In genomic region chr6:39114707-39115599, GRCh38 we compare ENCODE assay signal across 8 cellular contexts. TPM values are rescaled to one million over a fixed set of nuclear protein-coding genes. Genes with fewer than 3 reads are reported as not detected.
A peak's percentile ranks its signal among the peaks of the same experiment; 100 is the strongest.
DNase-seq lines count a peak whose midpoint lies in the region; ATAC-seq, FAIRE-seq and TF ChIP-seq lines count a peak whose summit lies in the region.

A gene with protein sequence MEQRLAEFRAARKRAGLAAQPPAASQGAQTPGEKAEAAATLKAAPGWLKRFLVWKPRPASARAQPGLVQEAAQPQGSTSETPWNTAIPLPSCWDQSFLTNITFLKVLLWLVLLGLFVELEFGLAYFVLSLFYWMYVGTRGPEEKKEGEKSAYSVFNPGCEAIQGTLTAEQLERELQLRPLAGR (minus strand): TSS chr6:39115186. CDS start chr6:39115089, 97 bp downstream.

- H3K36me3 ChIP-seq in adipocyte (ENCODE audit: control insufficient read depth, insufficient read depth, low read length, severe bottlenecking) (peaks cover 8% of the 10 kb centered on the region), cardiac muscle cell (no peaks in the 10 kb centered on the region), parathyroid adenoma (ENCODE audit: control insufficient read depth, insufficient read depth, low read length) (no peaks in the 10 kb centered on the region), tibial artery (peaks cover 0 to 15% (median 10%) of the 10 kb centered on the region in 3 donors)

- H3K9ac ChIP-seq in adipocyte (ENCODE audit: low read length) (peak within 1 kb of the TSS; percentile 92), parathyroid adenoma (peak within 1 kb of the TSS; percentile 94)

- TF ChIP-seq POLR2A in GM12891 (IDR thresholded peaks at IDR 0.05; ENCODE audit: low read depth, low read length): no peak; the same call in 1 of the 2 replicates

- peak; percentile 92 for ATAC-seq in HG02763 (IDR thresholded peaks at IDR 0.05; ENCODE audit: unreplicated experiment)

- intact Hi-C loops in tibial artery (cut with DNase I; ENCODE audit: low total_unique reads): no loop called here

- H3K4me3 ChIP-seq in adipocyte (ENCODE audit: low read length) (peak within 1 kb of the TSS; percentile 85), cardiac muscle cell (peak within 1 kb of the TSS; percentile 55), parathyroid adenoma (ENCODE audit: low read depth, low read length) (peak within 1 kb of the TSS; percentile 81), tibial artery (peak within 1 kb of the TSS; percentile 75)

- H3K79me2 ChIP-seq in parathyroid adenoma: peaks cover under 1% of the 10 kb centered on the region

- DNase-seq in GM12891 (ENCODE audit: insufficient read length, low spot score) (peak; percentile 84), NCI-H1417 (lab: John Stamatoyannopoulos, UW) (peak; percentile 97), SW480 (ENCODE audit: low spot score) (peak; percentile 85), adipocyte (ENCODE audit: low read depth) (peak; percentile 97), cardiac muscle cell (ENCODE audit: low read depth in 1 of 2, low spot score in 1 of 2) (peak; percentile 97), tibial artery (peak; percentile 89 to 94)

- H3K4me2 ChIP-seq in parathyroid adenoma (ENCODE audit: low read length): peak within 1 kb of the TSS; percentile 76

- H3K27me3 ChIP-seq in adipocyte (replicated peaks; ENCODE audit: control insufficient read depth, insufficient read depth, low read length) (no peaks in the 10 kb centered on the region), cardiac muscle cell (no peaks in the 10 kb centered on the region), parathyroid adenoma (ENCODE audit: control insufficient read depth, insufficient read depth, low read length) (no peaks in the 10 kb centered on the region), tibial artery (no peaks in the 10 kb centered on the region)

- H3K9me3 ChIP-seq in adipocyte (ENCODE audit: control insufficient read depth, low read length): no peaks in the 10 kb centered on the region
- H3K9me3 ChIP-seq in cardiac muscle cell (ENCODE audit: low read depth): no peaks in the 10 kb centered on the region
- no peaks in the 10 kb centered on the region for H3K9me3 ChIP-seq in parathyroid adenoma (ENCODE audit: control insufficient read depth, low read length)
- H3K9me3 ChIP-seq in tibial artery: no peaks in the 10 kb centered on the region

- H3K27ac ChIP-seq in cardiac muscle cell (peak within 1 kb of the TSS; percentile 85), parathyroid adenoma (peak within 1 kb of the TSS; percentile 95), tibial artery (peak within 1 kb of the TSS; percentile 90 to 95)

- FAIRE-seq in GM12891 (lab: Jason Lieb, UNC): peak; percentile 99

- peaks cover 18% of the 10 kb centered on the region for H3K4me1 ChIP-seq in adipocyte (ENCODE audit: control insufficient read depth, insufficient read depth, low read length)
- H3K4me1 ChIP-seq in cardiac muscle cell (ENCODE audit: low read depth): no peaks in the 10 kb centered on the region
- H3K4me1 ChIP-seq in parathyroid adenoma: peaks cover 13% of the 10 kb centered on the region
- H3K4me1 ChIP-seq in tibial artery: peaks cover 0 to 19% (median 6%) of the 10 kb centered on the region in 4 donors

- TF ChIP-seq CTCF in cardiac muscle cell (IDR thresholded peaks at IDR 0.05; ENCODE audit: low read depth, low read length) (peak; percentile 2), parathyroid adenoma (IDR thresholded peaks at IDR 0.05) (no peak), tibial artery (IDR thresholded peaks at IDR 0.05) (no peak)

- peak within 1 kb of the TSS; percentile 99 for H2AFZ ChIP-seq in parathyroid adenoma

TF ChIP-seq in GM12891, 5 proteins besides CTCF, POLR2A, EP300 and RAD21:
- TF ChIP-seq SPI1 (IDR thresholded peaks at IDR 0.05; ENCODE audit: low read depth, low read length) (no peak), POU2F2 (IDR thresholded peaks at IDR 0.05; ENCODE audit: low read depth, low read length) (no peak), POLR2AphosphoS5 (IDR thresholded peaks at IDR 0.05; ENCODE audit: low read depth, low read length) (0 out of 2 replicates have a peak, but pooled peaks have one; percentile 24), TAF1 (IDR thresholded peaks at IDR 0.05; ENCODE audit: low read depth, low read length) (peak; percentile 37; the same call in 1 of the 2 replicates), PAX5 (IDR thresholded peaks at IDR 0.05; ENCODE audit: insufficient read depth, low read length, severe bottlenecking) (no peak)

RNA-seq across cellular contexts. Expression of the gene that starts here (rescaled TPM):
- 2.7 TPM for polyA plus RNA-seq in GM12891 (2012; ENCODE audit: low read depth, missing spikeins)
- 9.9 and 10.6 TPM in 2 replicates for total RNA-seq in cardiac muscle cell
- polyA plus RNA-seq in cardiac muscle cell: 9.9 and 12.4 TPM in 2 replicates

Comparison
In these comparisons a context has a peak if more than half of its experiments do, and no peak if none do; other contexts are left out.
1. Peak in every context shown above with its lines: DNase-seq, ATAC-seq, H3K4me3 ChIP-seq and H3K27ac ChIP-seq.